In genomic region chr10:9868499-9868898, GRCh38 we compare ENCODE assay signal across 15 cellular contexts.
DNase-seq lines count a peak whose midpoint lies in the region; ATAC-seq and TF ChIP-seq lines count a peak whose summit lies in the region.
"Had no signal": no experiment of that assay in that cellular context is flagged by ENCODE, and none has a peak within 500 bp of the region (broad histone marks: within the 10 kb centered on the region; RNA-seq: fewer than 3 reads in every experiment).

No MANE protein-coding gene starts in this region.

- no peaks in the 10 kb centered on the region for H3K4me1 Mint-ChIP-seq in GM23338
- H3K4me1 Mint-ChIP-seq: CD4-positive, CD25-positive, alpha-beta regulatory T cell; CD8-positive, alpha-beta memory T cell; H9 had no signal

- no peak overlapping the region for H3K27ac Mint-ChIP-seq in GM23338
- H3K27ac Mint-ChIP-seq: CD4-positive, CD25-positive, alpha-beta regulatory T cell; CD8-positive, alpha-beta memory T cell; H9 had no signal

- no peaks in the 10 kb centered on the region for H3K9me3 Mint-ChIP-seq in GM23338
- H3K9me3 Mint-ChIP-seq: H9 had no signal

- 25 to 42% methylated on average over 2 of the region's 2 CpGs for WGBS in body of pancreas, 2 donors

- no peaks in the 10 kb centered on the region for H3K9me2 ChIP-seq in GM23338 (ENCODE audit: insufficient read depth)

- H2AFZ ChIP-seq in GM23338, result no peak overlapping the region

- no peaks in the 10 kb centered on the region for H4K20me1 ChIP-seq in GM23338 (replicated peaks; ENCODE audit: insufficient read depth)

- no peaks in the 10 kb centered on the region for H3K36me3 Mint-ChIP-seq in GM23338 (ENCODE audit: low read depth)
- H3K36me3 Mint-ChIP-seq: CD4-positive, CD25-positive, alpha-beta regulatory T cell; CD8-positive, alpha-beta memory T cell had no signal

- no peaks in the 10 kb centered on the region for H3K27me3 ChIP-seq in GM23338 (ENCODE audit: insufficient read depth)
- no peaks in the 10 kb centered on the region for H3K27me3 ChIP-seq in body of pancreas
- H3K27me3 ChIP-seq: BE2C had no signal

- H3K9me3 ChIP-seq in body of pancreas, result no peaks in the 10 kb centered on the region
- H3K9me3 ChIP-seq: BE2C had no signal

- peak in 1 of 2 experiments; percentile 19; a peak in 1 of 4 replicates for TF ChIP-seq CTCF in GM23338 (conservative IDR thresholded peaks at IDR 0.05; ENCODE audit: low read depth in 2 of 2)
- TF ChIP-seq CTCF in body of pancreas (IDR thresholded peaks at IDR 0.05), result peak in 3 of 7 experiments; percentile 5 to 29 (median 17)
- TF ChIP-seq CTCF in retinal pigment epithelial cell (conservative IDR thresholded peaks at IDR 0.05; ENCODE audit: low read depth, low read length), result peak; percentile 15

- DNase-seq in GM23338 (ENCODE audit: low spot score) (peak; percentile 3), body of pancreas (peak in 2 of 4 donors; percentile 57), cerebellum (ENCODE audit: low spot score) (peak; percentile 57), retinal pigment epithelial cell (ENCODE audit: low read depth) (no peak), COLO829 (ENCODE audit: low spot score) (no peak), HuH-7 (ENCODE audit: low spot score) (no peak)
- DNase-seq: BE2C; CD4-positive, CD25-positive, alpha-beta regulatory T cell; CD8-positive, alpha-beta memory T cell; DMS153; DMS79; H9 had no signal

- no peaks in the 10 kb centered on the region for H3K4me1 ChIP-seq in GM23338 (ENCODE audit: insufficient read depth)
- no peaks in the 10 kb centered on the region for H3K4me1 ChIP-seq in body of pancreas
- H3K4me1 ChIP-seq: BE2C had no signal

- no peaks in the 10 kb centered on the region for H3K27me3 Mint-ChIP-seq in GM23338 (ENCODE audit: insufficient read depth, low read depth, poor library complexity)
- H3K27me3 Mint-ChIP-seq: CD4-positive, CD25-positive, alpha-beta regulatory T cell had no signal

- TF ChIP-seq POLR2A in body of pancreas (IDR thresholded peaks at IDR 0.05), result no peak

- no peak overlapping the region for H3K4me3 ChIP-seq in GM23338
- H3K4me3 ChIP-seq in body of pancreas, result no peak overlapping the region
- H3K4me3 ChIP-seq in retinal pigment epithelial cell (ENCODE audit: low read length), result no peak overlapping the region
- H3K4me3 ChIP-seq: GM12878 had no signal

- intact Hi-C loops in body of pancreas (cut with DNase I), result no loop called here

- no peak overlapping the region for H3K4me3 Mint-ChIP-seq in GM23338
- H3K4me3 Mint-ChIP-seq: CD4-positive, CD25-positive, alpha-beta regulatory T cell; CD8-positive, alpha-beta memory T cell; H9 had no signal

- no peaks in the 10 kb centered on the region for H3K79me2 ChIP-seq in GM23338 (replicated peaks; ENCODE audit: insufficient read depth)

- H3F3A ChIP-seq in GM23338 (replicated peaks; ENCODE audit: low read depth), result no peaks in the 10 kb centered on the region

- no peaks in the 10 kb centered on the region for H3K36me3 ChIP-seq in GM23338 (ENCODE audit: insufficient read depth)
- H3K36me3 ChIP-seq in body of pancreas (replicated peaks in 1 of 2; ENCODE audit: insufficient read depth in 1 of 2, low read depth in 2 of 2), result no peaks in the 10 kb centered on the region
- H3K36me3 ChIP-seq: BE2C had no signal

- H3K4me2 ChIP-seq in GM23338, result no peak overlapping the region
- H3K4me2 ChIP-seq: KMS-11 had no signal

- H3K27ac ChIP-seq in GM23338 (ENCODE audit: low read depth) (no peak overlapping the region), body of pancreas (peak overlapping the region in 1 of 4 donors; percentile 16)
- H3K27ac ChIP-seq: KMS-11 had no signal

- ATAC-seq in GM23338, result no peak
- peak; percentile 47 for ATAC-seq in body of pancreas
- ATAC-seq in GM21390 (IDR thresholded peaks at IDR 0.05; ENCODE audit: unreplicated experiment), result no peak
- ATAC-seq: GM12878 had no signal

TF ChIP-seq in GM23338, 12 proteins besides CTCF, POLR2A, EP300 and RAD21 (continues in another document):
- TF ChIP-seq CREB1 (CRISPR knock-in tag; IDR thresholded peaks at IDR 0.05; ENCODE audit: low read depth) (no peak), EZH2phosphoT487 (IDR thresholded peaks at IDR 0.05; ENCODE audit: unreplicated experiment) (no peak), JUNB (IDR thresholded peaks at IDR 0.05; ENCODE audit: unreplicated experiment) (no peak), NANOG (IDR thresholded peaks at IDR 0.05; ENCODE audit: borderline replicate concordance) (no peak), STAT1 (IDR thresholded peaks at IDR 0.05; ENCODE audit: unreplicated experiment) (no peak), ZNF114 (CRISPR knock-in tag; IDR thresholded peaks at IDR 0.05) (no peak), ETS1 (IDR thresholded peaks at IDR 0.05) (no peak), ZNF462 (CRISPR knock-in tag; IDR thresholded peaks at IDR 0.05) (no peak)

Comparison
In these comparisons a context has a peak if more than half of its experiments do, and no peak if none do; other contexts are left out.
1. DNase-seq: peak in GM23338 (single experiment) and cerebellum (single experiment); none in retinal pigment epithelial cell (single experiment), COLO829 (single experiment) and HuH-7 (single experiment).